Comparison of ENCODE assay signal across 8 cellular contexts in genomic region chr6:165514621-165515020, GRCh38.
"Had no signal": no experiment of that assay in that cellular context is flagged by ENCODE, and none has a peak within 500 bp of the region (broad histone marks: within the 10 kb centered on the region; RNA-seq: fewer than 3 reads in every experiment).

No MANE protein-coding gene starts in this region.

- H3K36me3 ChIP-seq: HAP-1 had no signal

- H3K9ac ChIP-seq: GM23248 had no signal

- H3K27ac ChIP-seq: GM23248, HL-60 had no signal

- H3K4me1 ChIP-seq: HAP-1 had no signal

- H3K4me3 ChIP-seq: GM23248, HAP-1 had no signal

- H2AFZ ChIP-seq: GM23248 had no signal

- H3K9me3 ChIP-seq: HAP-1 had no signal

- DNase-seq: GM23248, GOT3, H7, HFFc6, KG1 had no signal

- ATAC-seq: HCT116 had no signal
